Comparison of ENCODE assay signal across 36 cellular contexts in genomic region chr16:67426022-67426421, GRCh38. TPM values are rescaled to one million over a fixed set of nuclear protein-coding genes. Genes with fewer than 3 reads are reported as not detected.
"Had no signal": no experiment of that assay in that cellular context is flagged by ENCODE, and none has a peak within 500 bp of the region (broad histone marks: within the 10 kb centered on the region; RNA-seq: fewer than 3 reads in every experiment).

No MANE protein-coding gene starts in this region.

- H3K27ac Mint-ChIP-seq: activated CD4-positive, alpha-beta T cell treated with anti-CD3 and anti-CD28 coated beads for 36 hours; activated CD4-positive, alpha-beta T cell treated with anti-CD3 and anti-CD28 coated beads, Interleukin-2, amount 10 ng/mL, durations not matched to agents 7 days and 5 days; activated CD8-positive, alpha-beta T cell treated with anti-CD3 and anti-CD28 coated beads, Interleukin-2, amount 10 ng/mL, durations not matched to agents 7 days and 5 days; activated naive CD8-positive, alpha-beta T cell treated with anti-CD3 and anti-CD28 coated beads, Interleukin-2, amount 10 ng/mL, durations not matched to agents 7 days and 5 days; activated T-cell treated with anti-CD3 and anti-CD28 coated beads, Interleukin-2, amount 50 U/mL, for 24 hours; activated T-helper 2 cell treated with anti-CD3 and anti-CD28 coated beads, Interferon-gamma antibody, Interleukin-2, Interleukin-4, amounts not matched to agents 10 μg/mL and 5 μg/mL and 100 μg/mL, durations not matched to agents 14 hours and 24 hours and 36 hours had no signal

- H3K9me3 Mint-ChIP-seq: activated CD4-positive, alpha-beta T cell treated with anti-CD3 and anti-CD28 coated beads, Interleukin-2, amount 10 ng/mL, durations not matched to agents 7 days and 5 days; activated naive CD4-positive, alpha-beta T cell treated with anti-CD3 and anti-CD28 coated beads, Interleukin-2, amount 50 U/mL, for 24 hours; activated naive CD8-positive, alpha-beta T cell treated with anti-CD3 and anti-CD28 coated beads, Interleukin-2, amount 10 ng/mL, durations not matched to agents 7 days and 5 days; activated T-cell treated with anti-CD3 and anti-CD28 coated beads, Interleukin-2, amount 50 U/mL, for 24 hours; activated T-helper 2 cell treated with anti-CD3 and anti-CD28 coated beads, Interferon-gamma antibody, Interleukin-2, Interleukin-4, amounts not matched to agents 10 μg/mL and 5 μg/mL and 100 μg/mL, durations not matched to agents 14 hours and 24 hours and 36 hours had no signal

- ATAC-seq: activated CD4-positive, alpha-beta T cell treated with anti-CD3 and anti-CD28 coated beads for 36 hours; activated CD4-positive, CD25-positive, alpha-beta regulatory T cell treated with anti-CD3 and anti-CD28 coated beads, Interleukin-2, amount 50 U/mL, for 24 hours; activated CD8-positive, alpha-beta T cell treated with anti-CD3 and anti-CD28 coated beads, Interleukin-2, amount 10 ng/mL, durations not matched to agents 7 days and 5 days; K562; PC-3; Right ventricle myocardium inferior had no signal

- H3K4me3 Mint-ChIP-seq: activated CD4-positive, alpha-beta T cell treated with anti-CD3 and anti-CD28 coated beads for 36 hours; activated CD4-positive, alpha-beta T cell treated with anti-CD3 and anti-CD28 coated beads, Interleukin-2, amount 10 ng/mL, durations not matched to agents 7 days and 5 days; activated CD8-positive, alpha-beta T cell treated with anti-CD3 and anti-CD28 coated beads, Interleukin-2, amount 10 ng/mL, durations not matched to agents 7 days and 5 days; activated naive CD4-positive, alpha-beta T cell treated with anti-CD3 and anti-CD28 coated beads, Interleukin-2, amount 50 U/mL, for 24 hours; activated naive CD8-positive, alpha-beta T cell treated with anti-CD3 and anti-CD28 coated beads, Interleukin-2, amount 10 ng/mL, durations not matched to agents 7 days and 5 days; activated T-cell treated with anti-CD3 and anti-CD28 coated beads, Interleukin-2, amount 50 U/mL, for 24 hours had no signal

- H3K9me3 ChIP-seq: ascending aorta had no signal

- DNase-seq: activated CD4-positive, alpha-beta T cell treated with anti-CD3 and anti-CD28 coated beads for 36 hours; activated CD4-positive, alpha-beta T cell treated with anti-CD3 and anti-CD28 coated beads, Interleukin-2, amount 10 ng/mL, durations not matched to agents 7 days and 5 days; activated CD4-positive, alpha-beta T cell treated with anti-CD3 and anti-CD28 coated beads, Interleukin-2, amount 50 U/mL, for 48 hours; activated CD8-positive, alpha-beta T cell treated with anti-CD3 and anti-CD28 coated beads, Interleukin-2, amount 10 ng/mL, durations not matched to agents 7 days and 5 days; activated gamma-delta T cell; activated naive CD4-positive, alpha-beta T cell treated with Interleukin-2 at 50 U/mL for 16 hours; activated naive CD8-positive, alpha-beta T cell treated with anti-CD3 and anti-CD28 coated beads, Interleukin-2, amount 10 ng/mL, durations not matched to agents 7 days and 5 days; activated T-cell treated with anti-CD3 and anti-CD28 coated beads, Interleukin-2, amount 50 U/mL, for 24 hours; amygdala; NCI-H1092 treated with DMSO at 0.1 percent for 48 hours; NCI-H1417; NCI-H146; NCI-H187; NCI-H2029 treated with DMSO at 0.1 percent for 48 hours; NCI-H2107; NCI-H2171 treated with DMSO at 0.1 percent for 48 hours; NCI-H2227 treated with DMSO at 0.1 percent for 48 hours; NCI-H446; NCI-H510A treated with DMSO at 0.1 percent for 48 hours; NCI-H69; PC-3; SIG-M5; SW 1271; T-helper 1 cell; T1000 had no signal

- H3K4me3 ChIP-seq: ascending aorta, K562 had no signal

- H3K36me3 ChIP-seq: ascending aorta had no signal

- H3K27ac ChIP-seq: ascending aorta, RWPE1 had no signal

- H3K36me3 Mint-ChIP-seq: activated naive CD4-positive, alpha-beta T cell treated with anti-CD3 and anti-CD28 coated beads, Interleukin-2, amount 50 U/mL, for 24 hours; activated naive CD8-positive, alpha-beta T cell treated with anti-CD3 and anti-CD28 coated beads, Interleukin-2, amount 10 ng/mL, durations not matched to agents 7 days and 5 days had no signal

RNA-seq across cellular contexts. Expression of gene HSD11B2, which starts 4.9 kb away (rescaled TPM):
- total RNA-seq: activated CD4-positive, alpha-beta T cell treated with anti-CD3 and anti-CD28 coated beads, Interleukin-2, amount 10 ng/mL, durations not matched to agents 7 days and 5 days; activated CD8-positive, alpha-beta T cell treated with anti-CD3 and anti-CD28 coated beads, Interleukin-2, amount 10 ng/mL, durations not matched to agents 7 days and 5 days; activated naive CD8-positive, alpha-beta T cell treated with anti-CD3 and anti-CD28 coated beads, Interleukin-2, amount 10 ng/mL, durations not matched to agents 7 days and 5 days had no signal

RNA-seq across cellular contexts. Expression of gene TPPP3, which starts 32.7 kb away (rescaled TPM):
- total RNA-seq: activated CD4-positive, alpha-beta T cell treated with anti-CD3 and anti-CD28 coated beads for 36 hours; activated CD4-positive, alpha-beta T cell treated with anti-CD3 and anti-CD28 coated beads, Interleukin-2, amount 10 ng/mL, durations not matched to agents 7 days and 5 days; activated CD8-positive, alpha-beta T cell treated with anti-CD3 and anti-CD28 coated beads, Interleukin-2, amount 10 ng/mL, durations not matched to agents 7 days and 5 days; activated naive CD8-positive, alpha-beta T cell treated with anti-CD3 and anti-CD28 coated beads, Interleukin-2, amount 10 ng/mL, durations not matched to agents 7 days and 5 days; activated T-helper 2 cell treated with anti-CD3 and anti-CD28 coated beads, Interferon-gamma antibody, Interleukin-2, Interleukin-4, amounts not matched to agents 10 μg/mL and 5 μg/mL and 100 μg/mL, durations not matched to agents 14 hours and 24 hours and 36 hours; PC-3; T-helper 2 cell treated with Interferon-gamma antibody and Interleukin-4, amounts not matched to agents 100 ng/mL and 5 ng/mL, for 36 hours had no signal

RNA-seq across cellular contexts. Expression of gene AGRP, which starts 57.3 kb away (rescaled TPM):
- total RNA-seq: activated CD4-positive, alpha-beta T cell treated with anti-CD3 and anti-CD28 coated beads for 36 hours; activated CD4-positive, alpha-beta T cell treated with anti-CD3 and anti-CD28 coated beads, Interleukin-2, amount 10 ng/mL, durations not matched to agents 7 days and 5 days; activated CD8-positive, alpha-beta T cell treated with anti-CD3 and anti-CD28 coated beads, Interleukin-2, amount 10 ng/mL, durations not matched to agents 7 days and 5 days; activated naive CD8-positive, alpha-beta T cell treated with anti-CD3 and anti-CD28 coated beads, Interleukin-2, amount 10 ng/mL, durations not matched to agents 7 days and 5 days; activated T-helper 2 cell treated with anti-CD3 and anti-CD28 coated beads, Interferon-gamma antibody, Interleukin-2, Interleukin-4, amounts not matched to agents 10 μg/mL and 5 μg/mL and 100 μg/mL, durations not matched to agents 14 hours and 24 hours and 36 hours; ascending aorta; cardiac septum; K562; M059J; PC-3; Right ventricle myocardium inferior; SK-MEL-5; T-helper 2 cell treated with Interferon-gamma antibody and Interleukin-4, amounts not matched to agents 100 ng/mL and 5 ng/mL, for 36 hours had no signal
- polyA plus RNA-seq: K562 had no signal
